ENCODE assay signal across 24 cellular contexts in genomic region chr3:50047426-50047825, GRCh38.
"Had no signal": no experiment of that assay in that cellular context is flagged by ENCODE, and none has a peak within 500 bp of the region (broad histone marks: within the 10 kb centered on the region; RNA-seq: fewer than 3 reads in every experiment).

No MANE protein-coding gene starts in this region.

- H3K27me3 ChIP-seq: ascending aorta, colonic mucosa, esophagus squamous epithelium, gastroesophageal sphincter had no signal

- H3K9me3 ChIP-seq: ascending aorta, colonic mucosa, esophagus squamous epithelium, gastroesophageal sphincter had no signal

- H3K27me3 Mint-ChIP-seq: activated CD4-positive, alpha-beta memory T cell treated with anti-CD3 and anti-CD28 coated beads for 36 hours; activated CD4-positive, alpha-beta T cell treated with anti-CD3 and anti-CD28 coated beads for 36 hours; activated CD4-positive, alpha-beta T cell treated with anti-CD3 and anti-CD28 coated beads, Interleukin-2, amount 10 ng/mL, durations not matched to agents 24 days and 14 days; activated CD8-positive, alpha-beta memory T cell treated with anti-CD3 and anti-CD28 coated beads, Interleukin-2, amount 10 ng/mL, durations not matched to agents 7 days and 5 days; activated naive CD8-positive, alpha-beta T cell; activated T-helper 17 cell treated with anti-CD3 and anti-CD28 coated beads, Interleukin-2, amount 50 U/mL, for 72 hours; brain had no signal

- H3K4me1 ChIP-seq: ascending aorta, colonic mucosa, esophagus squamous epithelium, gastroesophageal sphincter had no signal

- H3K9me3 Mint-ChIP-seq: activated CD4-positive, alpha-beta memory T cell treated with anti-CD3 and anti-CD28 coated beads for 36 hours; activated CD4-positive, alpha-beta T cell treated with anti-CD3 and anti-CD28 coated beads, Interleukin-2, amount 10 ng/mL, durations not matched to agents 24 days and 14 days; activated T-cell treated with anti-CD3 and anti-CD28 coated beads, Interleukin-2, amount 50 U/mL, for 4 hours; activated T-helper 17 cell treated with anti-CD3 and anti-CD28 coated beads, Interleukin-2, amount 50 U/mL, for 72 hours; brain had no signal

- H3K4me3 Mint-ChIP-seq: activated CD4-positive, alpha-beta memory T cell treated with anti-CD3 and anti-CD28 coated beads for 36 hours; activated CD4-positive, alpha-beta T cell treated with anti-CD3 and anti-CD28 coated beads for 36 hours; activated CD4-positive, alpha-beta T cell treated with anti-CD3 and anti-CD28 coated beads, Interleukin-2, amount 10 ng/mL, durations not matched to agents 24 days and 14 days; activated CD8-positive, alpha-beta memory T cell treated with anti-CD3 and anti-CD28 coated beads, Interleukin-2, amount 10 ng/mL, durations not matched to agents 7 days and 5 days; activated CD8-positive, alpha-beta T cell treated with anti-CD3 and anti-CD28 coated beads, Interleukin-2, amount 10 ng/mL, durations not matched to agents 7 days and 5 days; activated naive CD8-positive, alpha-beta T cell; activated T-cell treated with anti-CD3 and anti-CD28 coated beads, Interleukin-2, amount 50 U/mL, for 4 hours; activated T-helper 17 cell treated with anti-CD3 and anti-CD28 coated beads, Interleukin-2, amount 50 U/mL, for 72 hours; brain had no signal

- ATAC-seq: activated CD4-positive, alpha-beta T cell treated with anti-CD3 and anti-CD28 coated beads for 36 hours; activated CD8-positive, alpha-beta memory T cell treated with anti-CD3 and anti-CD28 coated beads, Interleukin-2, amount 10 ng/mL, durations not matched to agents 7 days and 5 days; activated CD8-positive, alpha-beta T cell treated with anti-CD3 and anti-CD28 coated beads, Interleukin-2, amount 10 ng/mL, durations not matched to agents 7 days and 5 days; activated T-cell treated with anti-CD3 and anti-CD28 coated beads, Interleukin-2, amount 50 U/mL, for 4 hours; activated T-helper 17 cell treated with anti-CD3 and anti-CD28 coated beads, Interleukin-2, amount 50 U/mL, for 72 hours; gastroesophageal sphincter had no signal

- H3K27ac Mint-ChIP-seq: activated CD4-positive, alpha-beta memory T cell treated with anti-CD3 and anti-CD28 coated beads for 36 hours; activated CD4-positive, alpha-beta T cell treated with anti-CD3 and anti-CD28 coated beads for 36 hours; activated CD4-positive, alpha-beta T cell treated with anti-CD3 and anti-CD28 coated beads, Interleukin-2, amount 10 ng/mL, durations not matched to agents 24 days and 14 days; activated CD8-positive, alpha-beta memory T cell treated with anti-CD3 and anti-CD28 coated beads, Interleukin-2, amount 10 ng/mL, durations not matched to agents 7 days and 5 days had no signal

- H3K27ac ChIP-seq: ascending aorta, colonic mucosa, epithelial cell of prostate, esophagus squamous epithelium, gastroesophageal sphincter had no signal

- H3K36me3 ChIP-seq: colonic mucosa had no signal

- DNase-seq: activated CD4-positive, alpha-beta memory T cell treated with anti-CD3 and anti-CD28 coated beads for 36 hours; activated CD4-positive, alpha-beta T cell treated with anti-CD3 and anti-CD28 coated beads for 36 hours; activated CD4-positive, alpha-beta T cell treated with anti-CD3 and anti-CD28 coated beads, Interleukin-2, amount 10 ng/mL, durations not matched to agents 24 days and 14 days; activated CD4-positive, CD25-positive, alpha-beta regulatory T cell; activated CD4-positive, CD25-positive, alpha-beta regulatory T cell treated with anti-CD3 and anti-CD28 coated beads, Interleukin-2, amount 50 U/mL, for 72 hours; activated CD8-positive, alpha-beta memory T cell treated with anti-CD3 and anti-CD28 coated beads, Interleukin-2, amount 10 ng/mL, durations not matched to agents 7 days and 5 days; activated CD8-positive, alpha-beta memory T cell treated with anti-CD3 and anti-CD28 coated beads, Interleukin-2, amount 50 U/mL, for 4 hours; activated CD8-positive, alpha-beta T cell treated with anti-CD3 and anti-CD28 coated beads, Interleukin-2, amount 10 ng/mL, durations not matched to agents 7 days and 5 days; activated effector memory CD4-positive, alpha-beta T cell treated with Interleukin-2 at 50 U/mL for 16 hours; activated gamma-delta T cell treated with Interleukin-2 at 50 U/mL for 16 hours; activated naive CD4-positive, alpha-beta T cell treated with anti-CD3 and anti-CD28 coated beads, Interleukin-2, amount 50 U/mL, for 16 hours; activated naive CD4-positive, alpha-beta T cell treated with Interleukin-2 at 50 U/mL for 16 hours; activated T-cell treated with anti-CD3 and anti-CD28 coated beads, Interleukin-2, amount 50 U/mL, for 4 hours; colonic mucosa; effector CD8-positive, alpha-beta T cell; esophagus squamous epithelium; foreskin melanocyte; T-helper 2 cell had no signal

- H3K4me3 ChIP-seq: ascending aorta, colonic mucosa, esophagus squamous epithelium, gastroesophageal sphincter had no signal
